In genomic region chr3:114237478-114237877, GRCh38 we compare ENCODE assay signal across 13 cellular contexts. TPM values are rescaled to one million over a fixed set of nuclear protein-coding genes. Genes with fewer than 3 reads are reported as not detected.
DNase-seq lines count a peak whose midpoint lies in the region; ATAC-seq and TF ChIP-seq lines count a peak whose summit lies in the region.
"Not testable (repeated sequence)": the region's sequence is repeated elsewhere in the genome, so short reads cannot be mapped to it uniquely, and the experiment has no call there.
"Had no signal": no experiment of that assay in that cellular context is flagged by ENCODE, and none has a peak within 500 bp of the region (broad histone marks: within the 10 kb centered on the region; RNA-seq: fewer than 3 reads in every experiment).

Gene ZNF80 (minus strand): TSS chr3:114237578. CDS start chr3:114237074, 504 bp downstream.

- TF ChIP-seq CTCF in CD4-positive, alpha-beta T cell (IDR thresholded peaks at IDR 0.05), result not testable (repeated sequence)

- not testable (repeated sequence) for DNase-seq in CD4-positive, alpha-beta T cell; activated CD4-positive, alpha-beta memory T cell treated with anti-CD3 and anti-CD28 coated beads for 36 hours; activated T-cell treated with anti-CD3 and anti-CD28 coated beads, Interleukin-2, amount 50 U/mL, for 72 hours; activated naive CD4-positive, alpha-beta T cell treated with anti-CD3 and anti-CD28 coated beads, Interleukin-2, amount 50 U/mL, for 72 hours (ENCODE audit: low spot score in 2 of 2); central memory CD8-positive, alpha-beta T cell (ENCODE audit: low spot score in 2 of 2); naive thymus-derived CD8-positive, alpha-beta T cell; stimulated activated naive B cell treated with anti-CD40 and anti-IgM and Interleukin-4, amounts not matched to agents 10 μg/mL and 1 μg/mL and 100 μg/mL, for 72 hours

- H3K9me3 Mint-ChIP-seq in CD4-positive, alpha-beta T cell; T-helper 1 cell treated with Interleukin-12 subunit alpha and Interleukin-12 subunit beta and Interleukin-4 antibody, amounts not matched to agents 30 μg/mL and 1 μg/mL, for 36 hours; activated CD4-positive, alpha-beta memory T cell treated with anti-CD3 and anti-CD28 coated beads for 36 hours; activated T-cell treated with anti-CD3 and anti-CD28 coated beads, Interleukin-2, amount 50 U/mL, for 72 hours; activated naive CD4-positive, alpha-beta T cell treated with anti-CD3 and anti-CD28 coated beads, Interleukin-2, amount 50 U/mL, for 72 hours; central memory CD8-positive, alpha-beta T cell; naive thymus-derived CD8-positive, alpha-beta T cell; stimulated activated naive B cell treated with anti-CD40 and anti-IgM and Interleukin-4, amounts not matched to agents 10 μg/mL and 1 μg/mL and 100 μg/mL, for 72 hours: not testable (repeated sequence)

- not testable (repeated sequence) for H3K36me3 Mint-ChIP-seq in CD4-positive, alpha-beta T cell (ENCODE audit: low read depth); T-helper 1 cell treated with Interleukin-12 subunit alpha and Interleukin-12 subunit beta and Interleukin-4 antibody, amounts not matched to agents 30 μg/mL and 1 μg/mL, for 36 hours (ENCODE audit: low read depth); activated CD4-positive, alpha-beta memory T cell treated with anti-CD3 and anti-CD28 coated beads for 36 hours; central memory CD8-positive, alpha-beta T cell (ENCODE audit: insufficient read depth); naive thymus-derived CD8-positive, alpha-beta T cell; stimulated activated naive B cell treated with anti-CD40 and anti-IgM and Interleukin-4, amounts not matched to agents 10 μg/mL and 1 μg/mL and 100 μg/mL, for 72 hours
- H3K36me3 Mint-ChIP-seq in activated T-cell treated with anti-CD3 and anti-CD28 coated beads, Interleukin-2, amount 50 U/mL, for 72 hours (ENCODE audit: insufficient read depth in 2 of 2), result peaks cover 3 to 11% of the 10 kb centered on the region in 2 donors
- H3K36me3 Mint-ChIP-seq in activated naive CD4-positive, alpha-beta T cell treated with anti-CD3 and anti-CD28 coated beads, Interleukin-2, amount 50 U/mL, for 72 hours, result peaks cover 9 to 24% of the 10 kb centered on the region in 2 donors

- intact Hi-C loops in CD4-positive, alpha-beta T cell (cut with DNase I, micrococcal nuclease); activated CD4-positive, alpha-beta memory T cell treated with anti-CD3 and anti-CD28 coated beads for 36 hours (cut with micrococcal nuclease): not testable (repeated sequence)

- not testable (repeated sequence) for H3K9me3 ChIP-seq in CD4-positive, alpha-beta T cell (ENCODE audit: control insufficient read depth, low read length)

- CTCF ChIA-PET in CD4-positive, alpha-beta T cell (lab: Charles Lee); activated CD4-positive, alpha-beta memory T cell treated with anti-CD3 and anti-CD28 coated beads for 36 hours (lab: Charles Lee): not testable (repeated sequence)

- POLR2A ChIA-PET in CD4-positive, alpha-beta T cell (lab: Charles Lee), result interaction anchor here (1.4 to 1.7 kb wide), 2 partner anchors 14 to 24 kb away, joined by 4 to 5 read pairs; no protein-coding TSS in a partner anchor
- POLR2A ChIA-PET in activated CD4-positive, alpha-beta memory T cell treated with anti-CD3 and anti-CD28 coated beads for 36 hours (lab: Charles Lee), result not testable (repeated sequence)
- POLR2A ChIA-PET in naive thymus-derived CD8-positive, alpha-beta T cell (lab: Charles Lee), result interaction anchor here (1.1 to 16.6 kb wide), 2 partner anchors 14 to 22 kb away, joined by 4 to 365 read pairs; no protein-coding TSS in a partner anchor

- H3K27me3 Mint-ChIP-seq in CD4-positive, alpha-beta T cell; T-helper 1 cell treated with Interleukin-12 subunit alpha and Interleukin-12 subunit beta and Interleukin-4 antibody, amounts not matched to agents 30 μg/mL and 1 μg/mL, for 36 hours (ENCODE audit: low read depth); activated CD4-positive, alpha-beta memory T cell treated with anti-CD3 and anti-CD28 coated beads for 36 hours; activated T-cell treated with anti-CD3 and anti-CD28 coated beads, Interleukin-2, amount 50 U/mL, for 72 hours (ENCODE audit: low read depth); central memory CD8-positive, alpha-beta T cell; naive thymus-derived CD8-positive, alpha-beta T cell; stimulated activated naive B cell treated with anti-CD40 and anti-IgM and Interleukin-4, amounts not matched to agents 10 μg/mL and 1 μg/mL and 100 μg/mL, for 72 hours: not testable (repeated sequence)

- not testable (repeated sequence) for H3K27me3 ChIP-seq in CD4-positive, alpha-beta T cell (ENCODE audit: control insufficient read depth, insufficient read depth, low read length)

- ATAC-seq in CD4-positive, alpha-beta T cell (ENCODE audit: poor library complexity); activated T-cell treated with anti-CD3 and anti-CD28 coated beads, Interleukin-2, amount 50 U/mL, for 72 hours (replicated peaks in 1 of 2); activated naive CD4-positive, alpha-beta T cell treated with anti-CD3 and anti-CD28 coated beads, Interleukin-2, amount 50 U/mL, for 72 hours; central memory CD8-positive, alpha-beta T cell (replicated peaks; ENCODE audit: extremely low read depth, poor library complexity, severe bottlenecking); naive thymus-derived CD8-positive, alpha-beta T cell; stimulated activated naive B cell treated with anti-CD40 and anti-IgM and Interleukin-4, amounts not matched to agents 10 μg/mL and 1 μg/mL and 100 μg/mL, for 72 hours (replicated peaks): not testable (repeated sequence)

- not testable (repeated sequence) for H3K27ac ChIP-seq in CD4-positive, alpha-beta T cell (ENCODE audit: low read depth, low read length)

- peak within 1 kb of the TSS; percentile 80 for H3K4me3 Mint-ChIP-seq in CD4-positive, alpha-beta T cell
- H3K4me3 Mint-ChIP-seq in T-helper 1 cell treated with Interleukin-12 subunit alpha and Interleukin-12 subunit beta and Interleukin-4 antibody, amounts not matched to agents 30 μg/mL and 1 μg/mL, for 36 hours, result peak within 1 kb of the TSS; percentile 41
- H3K4me3 Mint-ChIP-seq in activated CD4-positive, alpha-beta memory T cell treated with anti-CD3 and anti-CD28 coated beads for 36 hours, result peak within 1 kb of the TSS; percentile 15
- H3K4me3 Mint-ChIP-seq in activated T-cell treated with anti-CD3 and anti-CD28 coated beads, Interleukin-2, amount 50 U/mL, for 72 hours, result peak within 1 kb of the TSS; percentile 42 to 72
- H3K4me3 Mint-ChIP-seq in central memory CD8-positive, alpha-beta T cell, result peak within 1 kb of the TSS; percentile 74
- peak within 1 kb of the TSS; percentile 49 to 89 (median 80) for H3K4me3 Mint-ChIP-seq in naive thymus-derived CD8-positive, alpha-beta T cell
- H3K4me3 Mint-ChIP-seq in stimulated activated naive B cell treated with anti-CD40 and anti-IgM and Interleukin-4, amounts not matched to agents 10 μg/mL and 1 μg/mL and 100 μg/mL, for 72 hours, result peak within 1 kb of the TSS; percentile 55 to 61

- H3K27ac Mint-ChIP-seq in CD4-positive, alpha-beta T cell, result peak within 1 kb of the TSS; percentile 92
- not testable (repeated sequence) for H3K27ac Mint-ChIP-seq in T-helper 1 cell treated with Interleukin-12 subunit alpha and Interleukin-12 subunit beta and Interleukin-4 antibody, amounts not matched to agents 30 μg/mL and 1 μg/mL, for 36 hours; activated CD4-positive, alpha-beta memory T cell treated with anti-CD3 and anti-CD28 coated beads for 36 hours; activated T-cell treated with anti-CD3 and anti-CD28 coated beads, Interleukin-2, amount 50 U/mL, for 72 hours; stimulated activated naive B cell treated with anti-CD40 and anti-IgM and Interleukin-4, amounts not matched to agents 10 μg/mL and 1 μg/mL and 100 μg/mL, for 72 hours
- peak within 1 kb of the TSS; percentile 64 to 72 for H3K27ac Mint-ChIP-seq in activated naive CD4-positive, alpha-beta T cell treated with anti-CD3 and anti-CD28 coated beads, Interleukin-2, amount 50 U/mL, for 72 hours
- H3K27ac Mint-ChIP-seq in central memory CD8-positive, alpha-beta T cell (ENCODE audit: low read depth), result peak within 1 kb of the TSS; percentile 92
- H3K27ac Mint-ChIP-seq in naive thymus-derived CD8-positive, alpha-beta T cell, result peak within 1 kb of the TSS; percentile 59 to 96 (median 88)

- peaks cover 44% of the 10 kb centered on the region for H3K4me1 Mint-ChIP-seq in CD4-positive, alpha-beta T cell (ENCODE audit: low read depth)
- H3K4me1 Mint-ChIP-seq in T-helper 1 cell treated with Interleukin-12 subunit alpha and Interleukin-12 subunit beta and Interleukin-4 antibody, amounts not matched to agents 30 μg/mL and 1 μg/mL, for 36 hours (ENCODE audit: low read depth), result peaks cover 30% of the 10 kb centered on the region
- peaks cover 56% of the 10 kb centered on the region for H3K4me1 Mint-ChIP-seq in activated CD4-positive, alpha-beta memory T cell treated with anti-CD3 and anti-CD28 coated beads for 36 hours (ENCODE audit: low read depth)
- peaks cover 60% of the 10 kb centered on the region for H3K4me1 Mint-ChIP-seq in activated T-cell treated with anti-CD3 and anti-CD28 coated beads, Interleukin-2, amount 50 U/mL, for 72 hours (ENCODE audit: low read depth)
- H3K4me1 Mint-ChIP-seq in central memory CD8-positive, alpha-beta T cell, result peaks cover 41% of the 10 kb centered on the region
- H3K4me1 Mint-ChIP-seq in naive thymus-derived CD8-positive, alpha-beta T cell, result peaks cover 20 to 52% (median 47%) of the 10 kb centered on the region in 4 donors
- H3K4me1 Mint-ChIP-seq in stimulated activated naive B cell treated with anti-CD40 and anti-IgM and Interleukin-4, amounts not matched to agents 10 μg/mL and 1 μg/mL and 100 μg/mL, for 72 hours, result peaks cover 13 to 17% of the 10 kb centered on the region in 2 donors

RNA-seq across cellular contexts. Expression of gene ZNF80, which starts in this region (rescaled TPM):
- under 1 TPM; 0.16 to 0.17 TPM for total RNA-seq in CD4-positive, alpha-beta T cell
- under 1 TPM; 0.31 to 0.33 TPM for total RNA-seq in activated CD4-positive, alpha-beta memory T cell treated with anti-CD3 and anti-CD28 coated beads for 36 hours
- 1 to 10 TPM in 1 of 2 donors, under 1 TPM in 1; 0.53 to 1.4 TPM for total RNA-seq in activated T-cell treated with anti-CD3 and anti-CD28 coated beads, Interleukin-2, amount 50 U/mL, for 72 hours
- total RNA-seq in activated naive CD4-positive, alpha-beta T cell treated with anti-CD3 and anti-CD28 coated beads, Interleukin-2, amount 50 U/mL, for 72 hours, result under 1 TPM; 0.53 to 0.71 TPM
- total RNA-seq in naive thymus-derived CD8-positive, alpha-beta T cell, result 1 to 10 TPM; 1.7 to 2.5 TPM
- 1 to 10 TPM in 1 of 3 donors, under 1 TPM in 2; 0.08 to 8.0 (median 0.28) TPM for polyA plus RNA-seq in naive thymus-derived CD8-positive, alpha-beta T cell
- total RNA-seq: Calu3, G401, H9, HFFc6, MCF 10A had no signal

Comparison
In these comparisons a context has a peak if more than half of its experiments do, and no peak if none do; other contexts are left out.
1. H3K4me3 Mint-ChIP-seq: peak in every context shown above with its lines; median percentile 80 in CD4-positive, alpha-beta T cell; 80 in naive thymus-derived CD8-positive, alpha-beta T cell; 74 in central memory CD8-positive, alpha-beta T cell; 58 in stimulated activated naive B cell treated with anti-CD40 and anti-IgM and Interleukin-4, amounts not matched to agents 10 μg/mL and 1 μg/mL and 100 μg/mL, for 72 hours; 57 in activated T-cell treated with anti-CD3 and anti-CD28 coated beads, Interleukin-2, amount 50 U/mL, for 72 hours; 41 in T-helper 1 cell treated with Interleukin-12 subunit alpha and Interleukin-12 subunit beta and Interleukin-4 antibody, amounts not matched to agents 30 μg/mL and 1 μg/mL, for 36 hours; 15 in activated CD4-positive, alpha-beta memory T cell treated with anti-CD3 and anti-CD28 coated beads for 36 hours.